3 cellular contexts compared by ENCODE assay signal in genomic region chr2:51998890-51999289, GRCh38.
"Had no signal": no experiment of that assay in that cellular context is flagged by ENCODE, and none has a peak within 500 bp of the region (broad histone marks: within the 10 kb centered on the region; RNA-seq: fewer than 3 reads in every experiment).

No MANE protein-coding gene starts in this region.

- DNase-seq: GDM1, GF-D8 had no signal

- ATAC-seq: GM12878 had no signal

- H3K4me3 ChIP-seq: GM12878 had no signal
